In the genomic region with DNA sequence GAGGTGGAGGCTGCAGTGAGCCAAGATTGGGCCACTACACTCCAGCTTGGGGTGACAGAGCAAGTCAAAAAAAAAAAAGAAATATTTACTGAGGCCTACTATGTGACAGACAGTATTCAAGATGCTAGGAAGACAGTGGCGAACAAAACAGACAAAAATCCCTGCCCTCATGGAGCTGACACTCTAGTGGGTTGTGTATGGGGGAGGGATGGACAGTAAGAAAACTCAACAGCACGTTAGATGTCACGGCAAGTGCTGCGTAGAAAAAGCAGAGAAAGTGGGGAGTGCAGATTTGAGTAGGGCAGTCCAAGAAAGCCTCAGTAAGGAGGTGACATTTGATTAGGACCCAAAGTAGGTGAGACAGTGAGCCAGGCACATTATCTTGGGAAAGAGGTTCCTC, we compare ENCODE assay signal across 18 cellular contexts. TPM values are rescaled to one million over a fixed set of nuclear protein-coding genes. Genes with fewer than 3 reads are reported as not detected.
DNase-seq lines count a peak whose midpoint lies in the region; ATAC-seq and TF ChIP-seq lines count a peak whose summit lies in the region.
"Had no signal": no experiment of that assay in that cellular context is flagged by ENCODE, and none has a peak within 500 bp of the region (broad histone marks: within the 10 kb centered on the region; RNA-seq: fewer than 3 reads in every experiment).

No MANE protein-coding gene starts in this region.

- peaks cover 93% of the 10 kb centered on the region for H3K4me1 Mint-ChIP-seq in activated CD4-positive, alpha-beta T cell treated with anti-CD3 and anti-CD28 coated beads, Interleukin-2, amount 10 ng/mL, durations not matched to agents 7 days and 5 days
- peaks cover 64% of the 10 kb centered on the region for H3K4me1 Mint-ChIP-seq in T-helper 17 cell
- peaks cover 90% of the 10 kb centered on the region for H3K4me1 Mint-ChIP-seq in stimulated activated naive CD8-positive, alpha-beta T cell treated with anti-CD3 and anti-CD28 coated beads, Interleukin-15, amount 100 ng/mL, for 72 hours

- H3K9me3 Mint-ChIP-seq in activated CD4-positive, alpha-beta T cell treated with anti-CD3 and anti-CD28 coated beads, Interleukin-2, amount 10 ng/mL, durations not matched to agents 7 days and 5 days: no peaks in the 10 kb centered on the region
- H3K9me3 Mint-ChIP-seq in stimulated activated naive CD8-positive, alpha-beta T cell treated with anti-CD3 and anti-CD28 coated beads, Interleukin-15, amount 100 ng/mL, for 72 hours: no peaks in the 10 kb centered on the region
- H3K9me3 Mint-ChIP-seq: type B pancreatic cell had no signal

- peak overlapping the region in 43 of 59 donors; percentile 2 to 94 (median 72) for H3K27ac ChIP-seq in dorsolateral prefrontal cortex
- H3K27ac ChIP-seq: A549 had no signal

- no peaks in the 10 kb centered on the region for H3K27me3 ChIP-seq in dorsolateral prefrontal cortex
- H3K27me3 ChIP-seq: adrenal gland, right lobe of liver had no signal

- no peak for ATAC-seq in T-helper 17 cell
- no peak for ATAC-seq in stimulated activated naive CD8-positive, alpha-beta T cell treated with anti-CD3 and anti-CD28 coated beads, Interleukin-15, amount 100 ng/mL, for 72 hours
- ATAC-seq: A549, left cardiac atrium had no signal

- DNase-seq in activated CD4-positive, alpha-beta T cell treated with anti-CD3 and anti-CD28 coated beads, Interleukin-2, amount 10 ng/mL, durations not matched to agents 7 days and 5 days: no peak
- no peak for DNase-seq in activated CD4-positive, alpha-beta T cell treated with anti-CD3 and anti-CD28 coated beads, Interleukin-2, amount 50 U/mL, for 48 hours
- DNase-seq in T-helper 17 cell: no peak
- no peak for DNase-seq in dorsolateral prefrontal cortex
- DNase-seq in stimulated activated naive CD8-positive, alpha-beta T cell treated with anti-CD3 and anti-CD28 coated beads, Interleukin-15, amount 100 ng/mL, for 72 hours: no peak
- DNase-seq in stimulated activated CD4-positive, alpha-beta T cell treated with anti-CD3 and anti-CD28 coated beads, Interleukin-4, amount 100 ng/mL, for 24 hours: no peak
- no peak for DNase-seq in NK-92 (lab: John Stamatoyannopoulos, UW; ENCODE audit: unreplicated experiment)
- no peak for DNase-seq in activated effector memory CD4-positive, alpha-beta T cell treated with anti-CD3 and anti-CD28 coated beads, Interleukin-2, amount 50 U/mL, for 16 hours
- DNase-seq: adrenal gland; left cardiac atrium; NCI-H2029; NCI-H510A; OCI-M1; right lobe of liver; stimulated activated CD4-positive, alpha-beta T cell treated with anti-CD3 and anti-CD28 coated beads, Interleukin-2, amount 100 ng/mL, for 24 hours had no signal

- TF ChIP-seq CTCF in dorsolateral prefrontal cortex (IDR thresholded peaks at IDR 0.05 in 54 of 56, conservative IDR thresholded peaks at IDR 0.05 in 2 of 56; ENCODE audit: low read depth in 1 of 56, partially characterized antibody in 56 of 56): no peak

- peak overlapping the region; percentile 54 for H3K4me3 Mint-ChIP-seq in activated CD4-positive, alpha-beta T cell treated with anti-CD3 and anti-CD28 coated beads, Interleukin-2, amount 10 ng/mL, durations not matched to agents 7 days and 5 days
- H3K4me3 Mint-ChIP-seq in T-helper 17 cell: peak overlapping the region; percentile 91
- peak overlapping the region; percentile 85 to 87 for H3K4me3 Mint-ChIP-seq in stimulated activated naive CD8-positive, alpha-beta T cell treated with anti-CD3 and anti-CD28 coated beads, Interleukin-15, amount 100 ng/mL, for 72 hours
- H3K4me3 Mint-ChIP-seq: type B pancreatic cell had no signal

- no peaks in the 10 kb centered on the region for H3K27me3 Mint-ChIP-seq in activated CD4-positive, alpha-beta T cell treated with anti-CD3 and anti-CD28 coated beads, Interleukin-2, amount 10 ng/mL, durations not matched to agents 7 days and 5 days
- no peaks in the 10 kb centered on the region for H3K27me3 Mint-ChIP-seq in T-helper 17 cell
- no peaks in the 10 kb centered on the region for H3K27me3 Mint-ChIP-seq in stimulated activated naive CD8-positive, alpha-beta T cell treated with anti-CD3 and anti-CD28 coated beads, Interleukin-15, amount 100 ng/mL, for 72 hours
- H3K27me3 Mint-ChIP-seq: type B pancreatic cell had no signal

- POLR2A ChIA-PET in activated CD4-positive, alpha-beta T cell treated with anti-CD3 and anti-CD28 coated beads, Interleukin-2, amount 10 ng/mL, durations not matched to agents 7 days and 5 days (lab: Charles Lee): no interaction called here

- intact Hi-C loops in dorsolateral prefrontal cortex (cut with DNase I): no loop called here

- CTCF ChIA-PET in activated CD4-positive, alpha-beta T cell treated with anti-CD3 and anti-CD28 coated beads, Interleukin-2, amount 10 ng/mL, durations not matched to agents 7 days and 5 days (lab: Charles Lee): interaction anchor here (0.6 to 8.4 kb wide), 8 partner anchors 11 to 507 kb away, joined by 3 to 74 read pairs (median 6); no protein-coding TSS in a partner anchor

- H3K36me3 Mint-ChIP-seq in activated CD4-positive, alpha-beta T cell treated with anti-CD3 and anti-CD28 coated beads, Interleukin-2, amount 10 ng/mL, durations not matched to agents 7 days and 5 days (ENCODE audit: low read depth): peaks cover 61% of the 10 kb centered on the region
- H3K36me3 Mint-ChIP-seq in T-helper 17 cell (ENCODE audit: low read depth): peaks cover 2% of the 10 kb centered on the region

- no peak overlapping the region for H3K4me3 ChIP-seq in dorsolateral prefrontal cortex
- H3K4me3 ChIP-seq: A549, adrenal gland, right lobe of liver had no signal

- H3K27ac Mint-ChIP-seq in activated CD4-positive, alpha-beta T cell treated with anti-CD3 and anti-CD28 coated beads, Interleukin-2, amount 10 ng/mL, durations not matched to agents 7 days and 5 days: peak overlapping the region; percentile 96
- peak overlapping the region; percentile 94 for H3K27ac Mint-ChIP-seq in T-helper 17 cell
- H3K27ac Mint-ChIP-seq in stimulated activated naive CD8-positive, alpha-beta T cell treated with anti-CD3 and anti-CD28 coated beads, Interleukin-15, amount 100 ng/mL, for 72 hours: peak overlapping the region in 1 of 2 donors; percentile 81
- H3K27ac Mint-ChIP-seq: type B pancreatic cell had no signal

- H3K9me3 ChIP-seq in T-helper 17 cell (ENCODE audit: control insufficient read depth, low read length, poor library complexity, severe bottlenecking): no peaks in the 10 kb centered on the region
- H3K9me3 ChIP-seq: A549, adrenal gland, right lobe of liver had no signal

RNA-seq across cellular contexts. Expression of a gene that starts 10.1 kb away (rescaled TPM):
- 10 to 100 TPM; 54.4 to 55.8 TPM for total RNA-seq in activated CD4-positive, alpha-beta T cell treated with anti-CD3 and anti-CD28 coated beads, Interleukin-2, amount 10 ng/mL, durations not matched to agents 7 days and 5 days
- total RNA-seq in T-helper 17 cell (10 to 100 TPM; 52.6 to 59.6 TPM), dorsolateral prefrontal cortex (100 to 1,000 TPM; 132 to 380 (median 250) TPM)

RNA-seq across cellular contexts. Expression of a gene that starts 46.7 kb away (rescaled TPM):
- under 1 TPM; 0.89 to 0.96 TPM for total RNA-seq in activated CD4-positive, alpha-beta T cell treated with anti-CD3 and anti-CD28 coated beads, Interleukin-2, amount 10 ng/mL, durations not matched to agents 7 days and 5 days
- total RNA-seq in T-helper 17 cell (under 1 TPM in 1 of 2 donors, not detected in 1; 0.42 TPM), dorsolateral prefrontal cortex (1 to 10 TPM in 88 of 120 experiments, under 1 TPM in 31, not detected in 1; 0.37 to 7.2 (median 1.4) TPM)
- total RNA-seq: SK-MEL-5 had no signal

RNA-seq across cellular contexts. Expression of a gene that starts 52.8 kb away (rescaled TPM):
- total RNA-seq in activated CD4-positive, alpha-beta T cell treated with anti-CD3 and anti-CD28 coated beads, Interleukin-2, amount 10 ng/mL, durations not matched to agents 7 days and 5 days: 10 to 100 TPM; 53.0 to 61.8 TPM
- 10 to 100 TPM; 80.6 to 80.9 TPM for total RNA-seq in T-helper 17 cell
- total RNA-seq in dorsolateral prefrontal cortex: 10 to 100 TPM; 22.9 to 57.3 (median 34.5) TPM
